Comparison of ENCODE assay signal across 8 cellular contexts in the genomic region with DNA sequence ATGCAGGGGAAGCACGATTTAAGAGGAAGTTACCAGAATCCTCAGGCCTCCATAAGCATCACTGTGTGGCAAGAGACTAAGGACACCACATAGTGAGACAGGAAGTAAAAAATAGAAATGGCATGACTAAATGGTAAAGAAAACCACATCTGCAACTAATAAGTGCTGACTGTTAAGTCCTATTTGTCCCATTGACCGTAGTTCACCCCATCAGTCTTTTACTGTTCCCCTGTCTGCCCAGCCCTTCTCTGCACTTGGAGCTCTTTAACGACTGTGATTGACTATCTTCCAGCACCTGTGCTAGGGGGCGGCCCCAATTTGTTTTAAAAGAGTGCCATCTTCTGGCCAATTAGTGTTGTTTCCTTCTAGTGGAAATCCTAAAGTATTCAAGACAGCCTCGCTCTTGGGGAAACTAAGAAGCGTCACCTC.
DNase-seq lines count a peak whose midpoint lies in the region; ATAC-seq and TF ChIP-seq lines count a peak whose summit lies in the region.

No MANE protein-coding gene starts in this region.

- no peak overlapping the region for H3K9ac ChIP-seq in trophoblast cell (ENCODE audit: low read length)

- H4K12ac ChIP-seq in trophoblast cell (ENCODE audit: low read depth, low read length), result no peak overlapping the region

- DNase-seq in COR-L47 (lab: John Stamatoyannopoulos, UW), result peak; percentile 42
- peak; percentile 49 for DNase-seq in LNCaP clone FGC (ENCODE audit: low read depth)
- DNase-seq in RKO (ENCODE audit: low spot score), result peak; percentile 78
- peak; percentile 67 for DNase-seq in activated effector memory CD4-positive, alpha-beta T cell treated with anti-CD3 and anti-CD28 coated beads, Interleukin-2, amount 50 U/mL, for 16 hours
- DNase-seq in globus pallidus (ENCODE audit: low spot score), result peak; percentile 44
- DNase-seq in trophoblast cell, result peak; percentile 18 to 74
- DNase-seq in NK-92 (lab: John Stamatoyannopoulos, UW; ENCODE audit: unreplicated experiment), result no peak

- H3K4me1 ChIP-seq in trophoblast cell (ENCODE audit: control insufficient read depth in 1 of 2, insufficient read depth in 2 of 2, low read length in 2 of 2), result no peaks in the 10 kb centered on the region

- no peaks in the 10 kb centered on the region for H3K79me2 ChIP-seq in trophoblast cell (ENCODE audit: control insufficient read depth, insufficient read depth, low read length, poor library complexity)

- no peak overlapping the region for H3K27ac ChIP-seq in trophoblast cell (ENCODE audit: low read depth, low read length)

- peak; percentile 42 for TF ChIP-seq CTCF in LNCaP clone FGC (IDR thresholded peaks at IDR 0.05; ENCODE audit: control insufficient read depth, extremely low read depth, insufficient read depth)

- H3K79me1 ChIP-seq in trophoblast cell (ENCODE audit: low read length), result no peaks in the 10 kb centered on the region

- no peak overlapping the region for H4K91ac ChIP-seq in trophoblast cell (ENCODE audit: low read depth, low read length)

- H3K23ac ChIP-seq in trophoblast cell (ENCODE audit: low read length), result no peak overlapping the region

- no peaks in the 10 kb centered on the region for H3K36me3 ChIP-seq in trophoblast cell (ENCODE audit: control insufficient read depth in 1 of 2, insufficient read depth in 2 of 2, low read length in 2 of 2)

- H2BK5ac ChIP-seq in trophoblast cell (ENCODE audit: low read depth, low read length, poor library complexity), result no peak overlapping the region

- H2AFZ ChIP-seq in trophoblast cell (ENCODE audit: insufficient read depth, low read length, poor library complexity), result no peak overlapping the region

- H3K9me3 ChIP-seq in trophoblast cell (ENCODE audit: insufficient read depth, low read depth, low read length), result no peaks in the 10 kb centered on the region

- no peak overlapping the region for H3K14ac ChIP-seq in trophoblast cell (ENCODE audit: low read length)

- no peak overlapping the region for H2AK5ac ChIP-seq in trophoblast cell (ENCODE audit: low read length)

- H3K4me3 ChIP-seq in LNCaP clone FGC (ENCODE audit: low read depth, low read length) (no peak overlapping the region), trophoblast cell (ENCODE audit: low read depth, low read length) (no peak overlapping the region)

- H2BK12ac ChIP-seq in trophoblast cell (ENCODE audit: low read length), result no peak overlapping the region

- peak; percentile 62 for ATAC-seq in GM21515 (IDR thresholded peaks at IDR 0.05; ENCODE audit: unreplicated experiment)

- H3K18ac ChIP-seq in trophoblast cell (ENCODE audit: low read length), result no peak overlapping the region

- no peak overlapping the region for H3K4ac ChIP-seq in trophoblast cell (ENCODE audit: low read depth, low read length)

- H3K27me3 ChIP-seq in trophoblast cell (ENCODE audit: insufficient read depth, low read length), result no peaks in the 10 kb centered on the region

- no peak overlapping the region for H2BK120ac ChIP-seq in trophoblast cell (ENCODE audit: insufficient read depth, low read length, poor library complexity)

- no CpG with 5 or more reads among the region's 6 CpGs for WGBS in trophoblast cell (ENCODE audit: extremely low coverage, insufficient coverage, insufficient read length)

- H3K4me2 ChIP-seq in trophoblast cell (ENCODE audit: low read length), result no peak overlapping the region

- no peak overlapping the region for H4K8ac ChIP-seq in trophoblast cell (ENCODE audit: low read depth, low read length)
